1 cellular context compared by ENCODE assay signal in the genomic region with DNA sequence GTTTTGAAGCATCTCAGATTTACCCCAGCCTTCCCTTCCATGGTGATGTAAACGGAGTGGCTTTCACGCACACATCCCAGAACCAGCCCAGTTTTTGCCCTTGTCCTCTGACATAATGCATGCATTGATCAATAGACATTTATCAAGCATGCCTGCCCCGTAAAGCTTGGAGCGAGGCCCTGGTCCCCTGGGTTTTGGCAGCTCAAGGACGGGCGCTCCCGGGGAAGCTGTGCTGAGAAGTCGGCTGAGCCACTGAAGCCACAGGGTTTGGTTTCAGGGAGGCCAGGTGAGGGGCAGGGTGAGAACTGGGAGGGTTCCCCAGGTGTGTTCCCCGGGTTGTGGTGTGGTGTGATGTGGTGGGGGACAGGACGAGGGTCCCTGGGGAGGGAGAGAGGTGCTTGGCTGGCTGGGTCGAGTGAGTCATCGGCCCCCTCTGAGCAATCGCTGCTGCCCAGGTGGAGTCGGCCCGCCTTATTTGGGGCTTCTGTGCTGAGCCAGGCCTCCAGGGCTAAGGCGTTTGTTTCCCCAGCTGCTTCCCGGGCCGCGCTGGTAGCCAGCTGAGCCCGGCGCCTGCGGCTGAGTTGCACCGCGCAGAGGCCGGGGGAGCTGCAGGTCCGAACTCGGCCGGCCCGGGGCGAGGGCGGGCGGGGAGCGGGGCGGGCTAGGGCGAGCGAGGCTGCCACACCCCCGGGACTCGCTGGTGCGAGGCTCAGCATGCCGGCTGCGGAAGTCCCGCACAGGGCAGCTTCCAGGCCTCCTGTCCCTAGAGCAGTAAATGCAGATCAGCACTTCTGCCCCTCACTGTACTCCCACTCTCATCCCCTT.
TF ChIP-seq lines count a peak whose summit lies in the region.

No MANE protein-coding gene starts in this region.

TF ChIP-seq in K562, 482 proteins besides CTCF, POLR2A, EP300 and RAD21 (continued from another document):
- TF ChIP-seq, protein P1, sequence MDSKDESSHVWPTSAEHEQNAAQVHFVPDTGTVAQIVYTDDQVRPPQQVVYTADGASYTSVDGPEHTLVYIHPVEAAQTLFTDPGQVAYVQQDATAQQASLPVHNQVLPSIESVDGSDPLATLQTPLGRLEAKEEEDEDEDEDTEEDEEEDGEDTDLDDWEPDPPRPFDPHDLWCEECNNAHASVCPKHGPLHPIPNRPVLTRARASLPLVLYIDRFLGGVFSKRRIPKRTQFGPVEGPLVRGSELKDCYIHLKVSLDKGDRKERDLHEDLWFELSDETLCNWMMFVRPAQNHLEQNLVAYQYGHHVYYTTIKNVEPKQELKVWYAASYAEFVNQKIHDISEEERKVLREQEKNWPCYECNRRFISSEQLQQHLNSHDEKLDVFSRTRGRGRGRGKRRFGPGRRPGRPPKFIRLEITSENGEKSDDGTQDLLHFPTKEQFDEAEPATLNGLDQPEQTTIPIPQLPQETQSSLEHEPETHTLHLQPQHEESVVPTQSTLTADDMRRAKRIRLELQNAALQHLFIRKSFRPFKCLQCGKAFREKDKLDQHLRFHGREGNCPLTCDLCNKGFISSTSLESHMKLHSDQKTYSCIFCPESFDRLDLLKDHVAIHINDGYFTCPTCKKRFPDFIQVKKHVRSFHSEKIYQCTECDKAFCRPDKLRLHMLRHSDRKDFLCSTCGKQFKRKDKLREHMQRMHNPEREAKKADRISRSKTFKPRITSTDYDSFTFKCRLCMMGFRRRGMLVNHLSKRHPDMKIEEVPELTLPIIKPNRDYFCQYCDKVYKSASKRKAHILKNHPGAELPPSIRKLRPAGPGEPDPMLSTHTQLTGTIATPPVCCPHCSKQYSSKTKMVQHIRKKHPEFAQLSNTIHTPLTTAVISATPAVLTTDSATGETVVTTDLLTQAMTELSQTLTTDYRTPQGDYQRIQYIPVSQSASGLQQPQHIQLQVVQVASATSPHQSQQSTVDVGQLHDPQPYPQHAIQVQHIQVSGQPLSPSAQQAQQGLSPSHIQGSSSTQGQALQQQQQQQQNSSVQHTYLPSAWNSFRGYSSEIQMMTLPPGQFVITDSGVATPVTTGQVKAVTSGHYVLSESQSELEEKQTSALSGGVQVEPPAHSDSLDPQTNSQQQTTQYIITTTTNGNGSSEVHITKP (IDR thresholded peaks at IDR 0.05; ENCODE audit: partially characterized antibody): peak; percentile 61
- TF ChIP-seq ETV5 (CRISPR knock-in tag; IDR thresholded peaks at IDR 0.05; ENCODE audit: low read depth) (peak; percentile 70; the same call in 1 of the 2 replicates), HNRNPK (IDR thresholded peaks at IDR 0.05; ENCODE audit: low read depth, low read length, poor library complexity, severe bottlenecking) (peak; percentile 93), ZNF133 (CRISPR knock-in tag; IDR thresholded peaks at IDR 0.05) (no peak), ZFX (CRISPR knock-in tag; IDR thresholded peaks at IDR 0.05) (peak; percentile 77), PRMT5 (CRISPR knock-in tag; IDR thresholded peaks at IDR 0.05) (no peak), MECOM (CRISPR knock-in tag; IDR thresholded peaks at IDR 0.05) (no peak), ZNF778 (CRISPR knock-in tag; IDR thresholded peaks at IDR 0.05) (no peak), SREBF1 (IDR thresholded peaks at IDR 0.05; ENCODE audit: borderline replicate concordance, low read depth, low read length) (no peak), HCFC1 (IDR thresholded peaks at IDR 0.05; ENCODE audit: low read depth, low read length) (no peak), RHOXF2B (CRISPR knock-in tag; conservative IDR thresholded peaks at IDR 0.05) (no peak), ZBTB7A (IDR thresholded peaks at IDR 0.05; ENCODE audit: borderline replicate concordance, control insufficient read depth, low read depth, low read length) (peak; percentile 99), ZZZ3 (IDR thresholded peaks at IDR 0.05) (no peak), BRF1 (IDR thresholded peaks at IDR 0.05; ENCODE audit: borderline replicate concordance, extremely low read depth, insufficient read length) (no peak), CXXC5 (CRISPR knock-in tag; IDR thresholded peaks at IDR 0.05) (peak; percentile 92), HDGF (IDR thresholded peaks at IDR 0.05) (peak; percentile 90; the same call in 1 of the 2 replicates), DPF2 (IDR thresholded peaks at IDR 0.05) (peak; percentile 98), SPI1 (IDR thresholded peaks at IDR 0.05; ENCODE audit: borderline replicate concordance, low read depth, low read length) (peak; percentile 65), HNRNPL (IDR thresholded peaks at IDR 0.05; ENCODE audit: low read depth, low read length) (no peak), NFATC3 (IDR thresholded peaks at IDR 0.05) (no peak), TAF7 (tag; IDR thresholded peaks at IDR 0.05) (no peak), ZNF57 (CRISPR knock-in tag; IDR thresholded peaks at IDR 0.05) (no peak), ZNF717 (CRISPR knock-in tag; IDR thresholded peaks at IDR 0.05) (no peak)
- TF ChIP-seq, protein P2, sequence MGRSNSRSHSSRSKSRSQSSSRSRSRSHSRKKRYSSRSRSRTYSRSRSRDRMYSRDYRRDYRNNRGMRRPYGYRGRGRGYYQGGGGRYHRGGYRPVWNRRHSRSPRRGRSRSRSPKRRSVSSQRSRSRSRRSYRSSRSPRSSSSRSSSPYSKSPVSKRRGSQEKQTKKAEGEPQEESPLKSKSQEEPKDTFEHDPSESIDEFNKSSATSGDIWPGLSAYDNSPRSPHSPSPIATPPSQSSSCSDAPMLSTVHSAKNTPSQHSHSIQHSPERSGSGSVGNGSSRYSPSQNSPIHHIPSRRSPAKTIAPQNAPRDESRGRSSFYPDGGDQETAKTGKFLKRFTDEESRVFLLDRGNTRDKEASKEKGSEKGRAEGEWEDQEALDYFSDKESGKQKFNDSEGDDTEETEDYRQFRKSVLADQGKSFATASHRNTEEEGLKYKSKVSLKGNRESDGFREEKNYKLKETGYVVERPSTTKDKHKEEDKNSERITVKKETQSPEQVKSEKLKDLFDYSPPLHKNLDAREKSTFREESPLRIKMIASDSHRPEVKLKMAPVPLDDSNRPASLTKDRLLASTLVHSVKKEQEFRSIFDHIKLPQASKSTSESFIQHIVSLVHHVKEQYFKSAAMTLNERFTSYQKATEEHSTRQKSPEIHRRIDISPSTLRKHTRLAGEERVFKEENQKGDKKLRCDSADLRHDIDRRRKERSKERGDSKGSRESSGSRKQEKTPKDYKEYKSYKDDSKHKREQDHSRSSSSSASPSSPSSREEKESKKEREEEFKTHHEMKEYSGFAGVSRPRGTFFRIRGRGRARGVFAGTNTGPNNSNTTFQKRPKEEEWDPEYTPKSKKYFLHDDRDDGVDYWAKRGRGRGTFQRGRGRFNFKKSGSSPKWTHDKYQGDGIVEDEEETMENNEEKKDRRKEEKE (IDR thresholded peaks at IDR 0.05; ENCODE audit: borderline replicate concordance in 1 of 2, control insufficient read depth in 1 of 2, low read depth in 2 of 2, low read length in 1 of 2): no peak
- TF ChIP-seq, protein P3, sequence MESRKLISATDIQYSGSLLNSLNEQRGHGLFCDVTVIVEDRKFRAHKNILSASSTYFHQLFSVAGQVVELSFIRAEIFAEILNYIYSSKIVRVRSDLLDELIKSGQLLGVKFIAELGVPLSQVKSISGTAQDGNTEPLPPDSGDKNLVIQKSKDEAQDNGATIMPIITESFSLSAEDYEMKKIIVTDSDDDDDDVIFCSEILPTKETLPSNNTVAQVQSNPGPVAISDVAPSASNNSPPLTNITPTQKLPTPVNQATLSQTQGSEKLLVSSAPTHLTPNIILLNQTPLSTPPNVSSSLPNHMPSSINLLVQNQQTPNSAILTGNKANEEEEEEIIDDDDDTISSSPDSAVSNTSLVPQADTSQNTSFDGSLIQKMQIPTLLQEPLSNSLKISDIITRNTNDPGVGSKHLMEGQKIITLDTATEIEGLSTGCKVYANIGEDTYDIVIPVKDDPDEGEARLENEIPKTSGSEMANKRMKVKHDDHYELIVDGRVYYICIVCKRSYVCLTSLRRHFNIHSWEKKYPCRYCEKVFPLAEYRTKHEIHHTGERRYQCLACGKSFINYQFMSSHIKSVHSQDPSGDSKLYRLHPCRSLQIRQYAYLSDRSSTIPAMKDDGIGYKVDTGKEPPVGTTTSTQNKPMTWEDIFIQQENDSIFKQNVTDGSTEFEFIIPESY (CRISPR knock-in tag; IDR thresholded peaks at IDR 0.05): peak; percentile 64
- TF ChIP-seq, protein P4, sequence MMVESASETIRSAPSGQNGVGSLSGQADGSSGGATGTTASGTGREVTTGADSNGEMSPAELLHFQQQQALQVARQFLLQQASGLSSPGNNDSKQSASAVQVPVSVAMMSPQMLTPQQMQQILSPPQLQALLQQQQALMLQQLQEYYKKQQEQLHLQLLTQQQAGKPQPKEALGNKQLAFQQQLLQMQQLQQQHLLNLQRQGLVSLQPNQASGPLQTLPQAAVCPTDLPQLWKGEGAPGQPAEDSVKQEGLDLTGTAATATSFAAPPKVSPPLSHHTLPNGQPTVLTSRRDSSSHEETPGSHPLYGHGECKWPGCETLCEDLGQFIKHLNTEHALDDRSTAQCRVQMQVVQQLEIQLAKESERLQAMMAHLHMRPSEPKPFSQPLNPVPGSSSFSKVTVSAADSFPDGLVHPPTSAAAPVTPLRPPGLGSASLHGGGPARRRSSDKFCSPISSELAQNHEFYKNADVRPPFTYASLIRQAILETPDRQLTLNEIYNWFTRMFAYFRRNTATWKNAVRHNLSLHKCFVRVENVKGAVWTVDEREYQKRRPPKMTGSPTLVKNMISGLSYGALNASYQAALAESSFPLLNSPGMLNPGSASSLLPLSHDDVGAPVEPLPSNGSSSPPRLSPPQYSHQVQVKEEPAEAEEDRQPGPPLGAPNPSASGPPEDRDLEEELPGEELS (CRISPR knock-in tag; IDR thresholded peaks at IDR 0.05; ENCODE audit: borderline replicate concordance): peak; percentile 83; the same call in 1 of the 2 replicates
- TF ChIP-seq, protein P5, sequence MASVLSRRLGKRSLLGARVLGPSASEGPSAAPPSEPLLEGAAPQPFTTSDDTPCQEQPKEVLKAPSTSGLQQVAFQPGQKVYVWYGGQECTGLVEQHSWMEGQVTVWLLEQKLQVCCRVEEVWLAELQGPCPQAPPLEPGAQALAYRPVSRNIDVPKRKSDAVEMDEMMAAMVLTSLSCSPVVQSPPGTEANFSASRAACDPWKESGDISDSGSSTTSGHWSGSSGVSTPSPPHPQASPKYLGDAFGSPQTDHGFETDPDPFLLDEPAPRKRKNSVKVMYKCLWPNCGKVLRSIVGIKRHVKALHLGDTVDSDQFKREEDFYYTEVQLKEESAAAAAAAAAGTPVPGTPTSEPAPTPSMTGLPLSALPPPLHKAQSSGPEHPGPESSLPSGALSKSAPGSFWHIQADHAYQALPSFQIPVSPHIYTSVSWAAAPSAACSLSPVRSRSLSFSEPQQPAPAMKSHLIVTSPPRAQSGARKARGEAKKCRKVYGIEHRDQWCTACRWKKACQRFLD (CRISPR knock-in tag; IDR thresholded peaks at IDR 0.05): peak; percentile 92
- TF ChIP-seq, protein P6, sequence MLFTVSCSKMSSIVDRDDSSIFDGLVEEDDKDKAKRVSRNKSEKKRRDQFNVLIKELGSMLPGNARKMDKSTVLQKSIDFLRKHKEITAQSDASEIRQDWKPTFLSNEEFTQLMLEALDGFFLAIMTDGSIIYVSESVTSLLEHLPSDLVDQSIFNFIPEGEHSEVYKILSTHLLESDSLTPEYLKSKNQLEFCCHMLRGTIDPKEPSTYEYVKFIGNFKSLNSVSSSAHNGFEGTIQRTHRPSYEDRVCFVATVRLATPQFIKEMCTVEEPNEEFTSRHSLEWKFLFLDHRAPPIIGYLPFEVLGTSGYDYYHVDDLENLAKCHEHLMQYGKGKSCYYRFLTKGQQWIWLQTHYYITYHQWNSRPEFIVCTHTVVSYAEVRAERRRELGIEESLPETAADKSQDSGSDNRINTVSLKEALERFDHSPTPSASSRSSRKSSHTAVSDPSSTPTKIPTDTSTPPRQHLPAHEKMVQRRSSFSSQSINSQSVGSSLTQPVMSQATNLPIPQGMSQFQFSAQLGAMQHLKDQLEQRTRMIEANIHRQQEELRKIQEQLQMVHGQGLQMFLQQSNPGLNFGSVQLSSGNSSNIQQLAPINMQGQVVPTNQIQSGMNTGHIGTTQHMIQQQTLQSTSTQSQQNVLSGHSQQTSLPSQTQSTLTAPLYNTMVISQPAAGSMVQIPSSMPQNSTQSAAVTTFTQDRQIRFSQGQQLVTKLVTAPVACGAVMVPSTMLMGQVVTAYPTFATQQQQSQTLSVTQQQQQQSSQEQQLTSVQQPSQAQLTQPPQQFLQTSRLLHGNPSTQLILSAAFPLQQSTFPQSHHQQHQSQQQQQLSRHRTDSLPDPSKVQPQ (CRISPR knock-in tag; IDR thresholded peaks at IDR 0.05; ENCODE audit: borderline replicate concordance): no peak
- TF ChIP-seq, protein P7, sequence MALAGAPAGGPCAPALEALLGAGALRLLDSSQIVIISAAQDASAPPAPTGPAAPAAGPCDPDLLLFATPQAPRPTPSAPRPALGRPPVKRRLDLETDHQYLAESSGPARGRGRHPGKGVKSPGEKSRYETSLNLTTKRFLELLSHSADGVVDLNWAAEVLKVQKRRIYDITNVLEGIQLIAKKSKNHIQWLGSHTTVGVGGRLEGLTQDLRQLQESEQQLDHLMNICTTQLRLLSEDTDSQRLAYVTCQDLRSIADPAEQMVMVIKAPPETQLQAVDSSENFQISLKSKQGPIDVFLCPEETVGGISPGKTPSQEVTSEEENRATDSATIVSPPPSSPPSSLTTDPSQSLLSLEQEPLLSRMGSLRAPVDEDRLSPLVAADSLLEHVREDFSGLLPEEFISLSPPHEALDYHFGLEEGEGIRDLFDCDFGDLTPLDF (CRISPR knock-in tag; IDR thresholded peaks at IDR 0.05): no peak
- TF ChIP-seq, protein P8, sequence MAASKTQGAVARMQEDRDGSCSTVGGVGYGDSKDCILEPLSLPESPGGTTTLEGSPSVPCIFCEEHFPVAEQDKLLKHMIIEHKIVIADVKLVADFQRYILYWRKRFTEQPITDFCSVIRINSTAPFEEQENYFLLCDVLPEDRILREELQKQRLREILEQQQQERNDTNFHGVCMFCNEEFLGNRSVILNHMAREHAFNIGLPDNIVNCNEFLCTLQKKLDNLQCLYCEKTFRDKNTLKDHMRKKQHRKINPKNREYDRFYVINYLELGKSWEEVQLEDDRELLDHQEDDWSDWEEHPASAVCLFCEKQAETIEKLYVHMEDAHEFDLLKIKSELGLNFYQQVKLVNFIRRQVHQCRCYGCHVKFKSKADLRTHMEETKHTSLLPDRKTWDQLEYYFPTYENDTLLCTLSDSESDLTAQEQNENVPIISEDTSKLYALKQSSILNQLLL (CRISPR knock-in tag; IDR thresholded peaks at IDR 0.05; ENCODE audit: borderline replicate concordance): no peak
